ENCODE assay signal across 8 cellular contexts in genomic region chr12:53985358-53985899, GRCh38. TPM values are rescaled to one million over a fixed set of nuclear protein-coding genes. Genes with fewer than 3 reads are reported as not detected.
DNase-seq lines count a peak whose midpoint lies in the region; ATAC-seq and TF ChIP-seq lines count a peak whose summit lies in the region.

No MANE protein-coding gene starts in this region.

- peaks cover 56% of the 10 kb centered on the region for H3K4me1 Mint-ChIP-seq in activated T-cell treated with anti-CD3 and anti-CD28 coated beads, Interleukin-2, amount 50 U/mL, for 72 hours (ENCODE audit: low read depth)

- no peak for DNase-seq in activated T-cell treated with anti-CD3 and anti-CD28 coated beads, Interleukin-2, amount 50 U/mL, for 72 hours
- DNase-seq in activated T-cell treated with anti-CD3 and anti-CD28 coated beads, Interleukin-2, amount 50 U/mL, for 48 hours = no peak
- DNase-seq in SW480 (ENCODE audit: low spot score) = peak; percentile 68
- DNase-seq in kidney epithelial cell (ENCODE audit: low read depth) = no peak
- DNase-seq in tibial artery = no peak
- DNase-seq in NAMALWA (ENCODE audit: low spot score) = no peak
- no peak for DNase-seq in OCI-M1 (lab: John Stamatoyannopoulos, UW)

- intact Hi-C loops in tibial artery (cut with DNase I; ENCODE audit: low total_unique reads) = no loop called here

- peak overlapping the region; percentile 60 for H3K4me3 ChIP-seq in kidney epithelial cell (ENCODE audit: low read depth, low read length)
- H3K4me3 ChIP-seq in tibial artery = peak overlapping the region; percentile 64 to 84

- peak overlapping the region; percentile 54 to 79 for H3K4me3 Mint-ChIP-seq in activated T-cell treated with anti-CD3 and anti-CD28 coated beads, Interleukin-2, amount 50 U/mL, for 72 hours

- H3K27ac Mint-ChIP-seq in activated T-cell treated with anti-CD3 and anti-CD28 coated beads, Interleukin-2, amount 50 U/mL, for 72 hours = no peak overlapping the region

- H3K27me3 Mint-ChIP-seq in activated T-cell treated with anti-CD3 and anti-CD28 coated beads, Interleukin-2, amount 50 U/mL, for 72 hours (ENCODE audit: low read depth) = peaks cover 97% of the 10 kb centered on the region

- peak overlapping the region; percentile 93 to 98 for H3K27ac ChIP-seq in tibial artery

- peak; percentile 15 to 41 for ATAC-seq in activated T-cell treated with anti-CD3 and anti-CD28 coated beads, Interleukin-2, amount 50 U/mL, for 72 hours (replicated peaks in 1 of 2)
- no peak for ATAC-seq in activated CD4-positive, CD25-positive, alpha-beta regulatory T cell treated with anti-CD3 and anti-CD28 coated beads, Interleukin-2, amount 50 U/mL, for 24 hours

- H3K27me3 ChIP-seq in kidney epithelial cell (ENCODE audit: control insufficient read depth, insufficient read depth, low read length) = peaks cover 37% of the 10 kb centered on the region
- no peaks in the 10 kb centered on the region for H3K27me3 ChIP-seq in tibial artery

- no peaks in the 10 kb centered on the region for H3K36me3 ChIP-seq in kidney epithelial cell (ENCODE audit: control insufficient read depth, insufficient read depth, low read length)
- no peaks in the 10 kb centered on the region for H3K36me3 ChIP-seq in tibial artery

- H3K9me3 ChIP-seq in tibial artery = no peaks in the 10 kb centered on the region

- peaks cover 0 to 1% of the 10 kb centered on the region in 2 donors for H3K36me3 Mint-ChIP-seq in activated T-cell treated with anti-CD3 and anti-CD28 coated beads, Interleukin-2, amount 50 U/mL, for 72 hours (ENCODE audit: insufficient read depth in 2 of 2)

- TF ChIP-seq CTCF in kidney epithelial cell (IDR thresholded peaks at IDR 0.05; ENCODE audit: insufficient read depth, low read length, poor library complexity, severe bottlenecking) (no peak), tibial artery (IDR thresholded peaks at IDR 0.05) (peak in 1 of 2 experiments; percentile 38)

- H3K4me1 ChIP-seq in tibial artery = peaks cover 4 to 52% (median 32%) of the 10 kb centered on the region in 4 donors

- H3K9me3 Mint-ChIP-seq in activated T-cell treated with anti-CD3 and anti-CD28 coated beads, Interleukin-2, amount 50 U/mL, for 72 hours = no peaks in the 10 kb centered on the region

RNA-seq across cellular contexts. Expression of gene HOXC10, which starts 0.5 kb away (rescaled TPM):
- not detected for total RNA-seq in activated T-cell treated with anti-CD3 and anti-CD28 coated beads, Interleukin-2, amount 50 U/mL, for 72 hours
- 5.9 and 9.2 TPM in 2 replicates for total RNA-seq in kidney epithelial cell

RNA-seq across cellular contexts. Expression of gene HOTAIR, which starts 10.7 kb away (rescaled TPM):
- not detected for total RNA-seq in activated T-cell treated with anti-CD3 and anti-CD28 coated beads, Interleukin-2, amount 50 U/mL, for 72 hours
- 0.46 and 0.55 TPM in 2 replicates for total RNA-seq in kidney epithelial cell

RNA-seq across cellular contexts. Expression of gene HOXC11, which starts 12.5 kb away (rescaled TPM):
- total RNA-seq in activated T-cell treated with anti-CD3 and anti-CD28 coated beads, Interleukin-2, amount 50 U/mL, for 72 hours = not detected
- 0.58 and 0.96 TPM in 2 replicates for total RNA-seq in kidney epithelial cell

RNA-seq across cellular contexts. Expression of gene HOXC9, which starts 14.5 kb away (rescaled TPM):
- total RNA-seq in activated T-cell treated with anti-CD3 and anti-CD28 coated beads, Interleukin-2, amount 50 U/mL, for 72 hours = not detected
- total RNA-seq in kidney epithelial cell = 12.3 and 15.5 TPM in 2 replicates

RNA-seq across cellular contexts. Expression of gene HOXC8, which starts 23.4 kb away (rescaled TPM):
- total RNA-seq in activated T-cell treated with anti-CD3 and anti-CD28 coated beads, Interleukin-2, amount 50 U/mL, for 72 hours = not detected
- total RNA-seq in kidney epithelial cell = 0.41 and 0.67 TPM in 2 replicates

Comparison
In these comparisons a context has a peak if more than half of its experiments do, and no peak if none do; other contexts are left out.
1. ATAC-seq: peak in activated T-cell treated with anti-CD3 and anti-CD28 coated beads, Interleukin-2, amount 50 U/mL, for 72 hours (2 of 2); none in activated CD4-positive, CD25-positive, alpha-beta regulatory T cell treated with anti-CD3 and anti-CD28 coated beads, Interleukin-2, amount 50 U/mL, for 24 hours (0 of 2).